ENCODE assay signal across 1 cellular context in genomic region chr13:80173224-80173623, GRCh38.
TF ChIP-seq lines count a peak whose summit lies in the region.

No MANE protein-coding gene starts in this region.

TF ChIP-seq in GM12878, 131 proteins besides CTCF, POLR2A, EP300 and RAD21 (continued from another document):
- no peak for TF ChIP-seq ZBTB4 (CRISPR knock-in tag; IDR thresholded peaks at IDR 0.05)
- no peak for TF ChIP-seq TAF1 (IDR thresholded peaks at IDR 0.05; ENCODE audit: borderline replicate concordance, low read depth, low read length)
- TF ChIP-seq ASH2L (IDR thresholded peaks at IDR 0.05; ENCODE audit: borderline replicate concordance, low read depth): no peak
- TF ChIP-seq STAT1 (conservative IDR thresholded peaks at IDR 0.05): no peak
- TF ChIP-seq POU2F2 (IDR thresholded peaks at IDR 0.05; ENCODE audit: borderline replicate concordance, low read depth, low read length): no peak
- no peak for TF ChIP-seq MAX (IDR thresholded peaks at IDR 0.05; ENCODE audit: low read depth, low read length)
- no peak for TF ChIP-seq ATF3 (IDR thresholded peaks at IDR 0.05; ENCODE audit: borderline replicate concordance, extremely low read depth, low read depth, low read length)
- TF ChIP-seq POLR2AphosphoS5 (IDR thresholded peaks at IDR 0.05; ENCODE audit: low read length): no peak
- TF ChIP-seq RUNX3 (IDR thresholded peaks at IDR 0.05; ENCODE audit: low read length): peak; percentile 9; the same call in 1 of the 2 replicates
- peak; percentile 59 for TF ChIP-seq NR2F1 (conservative IDR thresholded peaks at IDR 0.05)
- TF ChIP-seq ZNF274 (IDR thresholded peaks at IDR 0.05; ENCODE audit: insufficient read depth, insufficient read length): no peak
- TF ChIP-seq E4F1 (IDR thresholded peaks at IDR 0.05; ENCODE audit: borderline replicate concordance, partially characterized antibody): no peak
- no peak for TF ChIP-seq ZNF592 (IDR thresholded peaks at IDR 0.05)
- no peak for TF ChIP-seq E2F4 (IDR thresholded peaks at IDR 0.05; ENCODE audit: low read depth, low read length)
- TF ChIP-seq PAX8 (IDR thresholded peaks at IDR 0.05): no peak
- TF ChIP-seq BHLHE40 (IDR thresholded peaks at IDR 0.05; ENCODE audit: borderline replicate concordance in 1 of 2, low read depth in 2 of 2, low read length in 1 of 2): no peak
- TF ChIP-seq CREB1 (IDR thresholded peaks at IDR 0.05; ENCODE audit: low read depth): no peak
